21 cellular contexts compared by ENCODE assay signal in genomic region chr2:48694143-48694542, GRCh38.
DNase-seq lines count a peak whose midpoint lies in the region; ATAC-seq and TF ChIP-seq lines count a peak whose summit lies in the region.
"Had no signal": no experiment of that assay in that cellular context is flagged by ENCODE, and none has a peak within 500 bp of the region (broad histone marks: within the 10 kb centered on the region; RNA-seq: fewer than 3 reads in every experiment).

No MANE protein-coding gene starts in this region.

- peak overlapping the region; percentile 46 for H3K27ac Mint-ChIP-seq in osteocyte (ENCODE audit: unreplicated experiment)
- no peak overlapping the region for H3K27ac Mint-ChIP-seq in chondrocyte (ENCODE audit: unreplicated experiment)
- H3K27ac Mint-ChIP-seq in natural killer cell treated with Interleukin-12 subunit alpha and Interleukin-12 subunit beta and Interleukin-15 and Interleukin-18, amount 100 ng/mL, for 72 hours: no peak overlapping the region
- H3K27ac Mint-ChIP-seq: activated naive CD8-positive, alpha-beta T cell; activated T-cell treated with anti-CD3 and anti-CD28 coated beads, Interleukin-2, amount 50 U/mL, for 24 hours had no signal

- H3K27me3 ChIP-seq in HAP-1 (ENCODE audit: low read depth): no peaks in the 10 kb centered on the region
- no peaks in the 10 kb centered on the region for H3K27me3 ChIP-seq in adipocyte (replicated peaks; ENCODE audit: control insufficient read depth, insufficient read depth, low read length)
- no peaks in the 10 kb centered on the region for H3K27me3 ChIP-seq in foreskin keratinocyte
- H3K27me3 ChIP-seq: BLaER1, sigmoid colon had no signal

- no peaks in the 10 kb centered on the region for H3K9me3 ChIP-seq in HAP-1
- H3K9me3 ChIP-seq in adipocyte (ENCODE audit: control insufficient read depth, low read length): no peaks in the 10 kb centered on the region
- H3K9me3 ChIP-seq: BLaER1, thoracic aorta had no signal

- peak; percentile 18 to 86 for DNase-seq in HAP-1 (ENCODE audit: low spot score in 2 of 2)
- DNase-seq in adipocyte (ENCODE audit: low read depth): peak; percentile 47
- peak; percentile 34 to 64 for DNase-seq in foreskin keratinocyte
- no peak for DNase-seq in osteocyte (ENCODE audit: extremely low spot score, unreplicated experiment)
- DNase-seq in 8988T: no peak
- DNase-seq in cerebellar cortex (ENCODE audit: low spot score): no peak
- DNase-seq in chondrocyte (ENCODE audit: low spot score): no peak
- DNase-seq in natural killer cell treated with Interleukin-12 subunit alpha and Interleukin-12 subunit beta and Interleukin-15 and Interleukin-18, amount 100 ng/mL, for 72 hours (ENCODE audit: low spot score): no peak
- DNase-seq: activated CD4-positive, alpha-beta T cell treated with anti-CD3 and anti-CD28 coated beads, Interleukin-2, amount 50 U/mL, for 4 hours; activated T-cell treated with anti-CD3 and anti-CD28 coated beads, Interleukin-2, amount 50 U/mL, for 24 hours; midbrain; NCI-H187; NCI-H69; nucleus accumbens; PC-3; sigmoid colon; stimulated activated CD4-positive, alpha-beta T cell treated with anti-CD3 and anti-CD28 coated beads, Interleukin-2, amount 100 ng/mL, for 48 hours had no signal

- H3K36me3 Mint-ChIP-seq in osteocyte (ENCODE audit: unreplicated experiment) (no peaks in the 10 kb centered on the region), chondrocyte (ENCODE audit: low read depth) (no peaks in the 10 kb centered on the region)
- no peaks in the 10 kb centered on the region for H3K36me3 Mint-ChIP-seq in natural killer cell treated with Interleukin-12 subunit alpha and Interleukin-12 subunit beta and Interleukin-15 and Interleukin-18, amount 100 ng/mL, for 72 hours
- H3K36me3 Mint-ChIP-seq: activated naive CD8-positive, alpha-beta T cell had no signal

- H3K4me3 ChIP-seq in HAP-1 (no peak overlapping the region), adipocyte (ENCODE audit: low read length) (no peak overlapping the region)
- H3K4me3 ChIP-seq: BLaER1, sigmoid colon, thoracic aorta had no signal

- no peaks in the 10 kb centered on the region for H3K9me3 Mint-ChIP-seq in osteocyte (ENCODE audit: unreplicated experiment)
- no peaks in the 10 kb centered on the region for H3K9me3 Mint-ChIP-seq in chondrocyte (ENCODE audit: low read depth)
- peaks cover 8% of the 10 kb centered on the region for H3K9me3 Mint-ChIP-seq in natural killer cell treated with Interleukin-12 subunit alpha and Interleukin-12 subunit beta and Interleukin-15 and Interleukin-18, amount 100 ng/mL, for 72 hours
- H3K9me3 Mint-ChIP-seq: activated T-cell treated with anti-CD3 and anti-CD28 coated beads, Interleukin-2, amount 50 U/mL, for 24 hours; central memory CD8-positive, alpha-beta T cell had no signal

- H3K4me3 Mint-ChIP-seq in osteocyte (ENCODE audit: unreplicated experiment) (peak overlapping the region; percentile 28), chondrocyte (ENCODE audit: unreplicated experiment) (no peak overlapping the region)
- H3K4me3 Mint-ChIP-seq in natural killer cell treated with Interleukin-12 subunit alpha and Interleukin-12 subunit beta and Interleukin-15 and Interleukin-18, amount 100 ng/mL, for 72 hours: no peak overlapping the region
- H3K4me3 Mint-ChIP-seq: activated naive CD8-positive, alpha-beta T cell; activated T-cell treated with anti-CD3 and anti-CD28 coated beads, Interleukin-2, amount 50 U/mL, for 24 hours; central memory CD8-positive, alpha-beta T cell had no signal

- H3K4me1 Mint-ChIP-seq in osteocyte (ENCODE audit: unreplicated experiment) (peaks cover 33% of the 10 kb centered on the region), chondrocyte (ENCODE audit: low read depth) (peaks cover 24% of the 10 kb centered on the region)
- no peaks in the 10 kb centered on the region for H3K4me1 Mint-ChIP-seq in natural killer cell treated with Interleukin-12 subunit alpha and Interleukin-12 subunit beta and Interleukin-15 and Interleukin-18, amount 100 ng/mL, for 72 hours (ENCODE audit: low read depth in 2 of 2)
- H3K4me1 Mint-ChIP-seq: central memory CD8-positive, alpha-beta T cell had no signal

- H3K36me3 ChIP-seq in HAP-1 (replicated peaks): no peaks in the 10 kb centered on the region
- H3K36me3 ChIP-seq in adipocyte (ENCODE audit: control insufficient read depth, insufficient read depth, low read length, severe bottlenecking): no peaks in the 10 kb centered on the region
- H3K36me3 ChIP-seq: BLaER1, sigmoid colon, thoracic aorta had no signal

- no peak overlapping the region for H3K9ac ChIP-seq in adipocyte (ENCODE audit: low read length)
- H3K9ac ChIP-seq: BLaER1 had no signal

- H3K4me1 ChIP-seq in HAP-1: peaks cover 39% of the 10 kb centered on the region
- peaks cover 4% of the 10 kb centered on the region for H3K4me1 ChIP-seq in adipocyte (ENCODE audit: control insufficient read depth, insufficient read depth, low read length)
- peaks cover 10% of the 10 kb centered on the region for H3K4me1 ChIP-seq in foreskin keratinocyte
- H3K4me1 ChIP-seq: BLaER1, sigmoid colon had no signal

- no peaks in the 10 kb centered on the region for H3K27me3 Mint-ChIP-seq in osteocyte (ENCODE audit: unreplicated experiment)
- H3K27me3 Mint-ChIP-seq in chondrocyte (ENCODE audit: low read depth): no peaks in the 10 kb centered on the region
- peaks cover 4 to 22% of the 10 kb centered on the region in 2 donors for H3K27me3 Mint-ChIP-seq in natural killer cell treated with Interleukin-12 subunit alpha and Interleukin-12 subunit beta and Interleukin-15 and Interleukin-18, amount 100 ng/mL, for 72 hours
- H3K27me3 Mint-ChIP-seq: activated naive CD8-positive, alpha-beta T cell; activated T-cell treated with anti-CD3 and anti-CD28 coated beads, Interleukin-2, amount 50 U/mL, for 24 hours had no signal

- in situ Hi-C loops in HAP-1 (cut with MboI; ENCODE audit: low sequenced_read_pairs): no loop called here

- TF ChIP-seq CTCF in foreskin keratinocyte (conservative IDR thresholded peaks at IDR 0.05): no peak
- TF ChIP-seq CTCF in osteocyte (IDR thresholded peaks at IDR 0.05): no peak
- no peak for TF ChIP-seq CTCF in chondrocyte (IDR thresholded peaks at IDR 0.05)

- H3K27ac ChIP-seq in foreskin keratinocyte: no peak overlapping the region
- H3K27ac ChIP-seq: BLaER1, thoracic aorta had no signal

- peak; percentile 62 for ATAC-seq in foreskin keratinocyte
- no peak for ATAC-seq in natural killer cell treated with Interleukin-12 subunit alpha and Interleukin-12 subunit beta and Interleukin-15 and Interleukin-18, amount 100 ng/mL, for 72 hours
- ATAC-seq: PC-3 had no signal

Comparison
In these comparisons a context has a peak if more than half of its experiments do, and no peak if none do; other contexts are left out.
1. DNase-seq: peak in HAP-1 (2 of 2), adipocyte (single experiment) and foreskin keratinocyte (2 of 2); none in osteocyte (single experiment), 8988T (single experiment), cerebellar cortex (single experiment), chondrocyte (single experiment) and natural killer cell treated with Interleukin-12 subunit alpha and Interleukin-12 subunit beta and Interleukin-15 and Interleukin-18, amount 100 ng/mL, for 72 hours (single experiment).